Comparison of ENCODE assay signal across 19 cellular contexts in the genomic region with DNA sequence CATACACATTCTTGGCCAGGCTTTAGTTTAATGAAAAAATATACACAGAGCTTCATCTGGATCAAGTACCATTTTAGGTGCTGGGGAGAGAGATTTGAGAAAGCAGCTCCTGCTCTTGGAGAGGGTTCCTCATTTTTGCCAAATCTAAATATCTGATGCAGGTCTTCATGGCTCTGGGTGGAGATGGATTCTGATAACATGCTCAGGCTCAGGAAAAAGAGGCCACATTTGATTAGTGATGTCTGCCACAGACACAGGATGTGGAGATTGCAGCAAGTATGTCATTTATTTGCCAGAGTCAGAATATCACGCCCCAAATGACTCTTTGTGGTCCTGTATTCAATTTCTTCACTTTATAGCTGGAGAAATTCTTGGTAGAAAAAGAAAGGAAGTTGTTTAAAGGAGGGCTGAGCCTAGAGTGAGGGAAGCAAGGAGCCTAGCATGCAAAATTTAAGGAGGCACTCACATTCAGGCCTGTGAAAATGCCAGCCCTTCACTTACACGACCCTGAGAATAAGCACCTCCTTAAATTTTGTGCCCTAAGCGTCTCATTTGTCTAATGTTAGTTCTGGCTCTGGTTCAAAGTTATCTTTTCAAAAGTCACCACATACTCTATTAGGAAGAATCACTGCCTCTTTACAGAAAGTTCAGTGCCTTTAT.
"Had no signal": no experiment of that assay in that cellular context is flagged by ENCODE, and none has a peak within 500 bp of the region (broad histone marks: within the 10 kb centered on the region; RNA-seq: fewer than 3 reads in every experiment).

No MANE protein-coding gene starts in this region.

- H3K4me3 ChIP-seq: cardiac muscle cell, heart left ventricle, mucosa of descending colon, neural progenitor cell, prostate gland, testis, vagina had no signal

- H3K4me1 ChIP-seq: neural progenitor cell, prostate gland, testis, vagina had no signal

- H3K4me3 Mint-ChIP-seq: activated naive CD8-positive, alpha-beta T cell treated with anti-CD3 and anti-CD28 coated beads for 36 hours; neural progenitor cell had no signal

- H3K9me3 Mint-ChIP-seq: activated naive CD8-positive, alpha-beta T cell treated with anti-CD3 and anti-CD28 coated beads for 36 hours; activated T-helper 2 cell treated with anti-CD3 and anti-CD28 coated beads, Interferon-gamma antibody, Interleukin-2, Interleukin-4, amounts not matched to agents 10 μg/mL and 5 μg/mL and 100 μg/mL, durations not matched to agents 14 hours and 24 hours and 36 hours; neural progenitor cell had no signal

- DNase-seq: activated naive CD4-positive, alpha-beta T cell treated with Interleukin-2 at 50 U/mL for 16 hours; activated naive CD8-positive, alpha-beta T cell treated with anti-CD3 and anti-CD28 coated beads for 36 hours; activated T-cell treated with anti-CD3 and anti-CD28 coated beads, Interleukin-2, amount 50 U/mL, for 1 hour; heart left ventricle; islet precursor cell; left colon; mesenchymal stem cell; mucosa of descending colon; stimulated activated CD4-positive, alpha-beta T cell treated with anti-CD3 and anti-CD28 coated beads, Interleukin-4, amount 100 ng/mL, for 1 hour; stimulated activated naive CD4-positive, alpha-beta T cell; T-helper 9 cell; testis; trophoblast cell had no signal

- H3K27me3 Mint-ChIP-seq: activated naive CD8-positive, alpha-beta T cell treated with anti-CD3 and anti-CD28 coated beads for 36 hours had no signal

- H3K36me3 ChIP-seq: cardiac muscle cell, heart left ventricle, neural progenitor cell, prostate gland, vagina had no signal

- H3K9ac ChIP-seq: neural progenitor cell had no signal

- H3K4me2 ChIP-seq: neural progenitor cell had no signal

- H2AFZ ChIP-seq: neural progenitor cell had no signal

- ATAC-seq: heart left ventricle, left colon, mucosa of descending colon had no signal

- H3K4me1 Mint-ChIP-seq: activated naive CD8-positive, alpha-beta T cell treated with anti-CD3 and anti-CD28 coated beads for 36 hours had no signal

- H3K27ac ChIP-seq: cardiac muscle cell, epithelial cell of prostate, heart left ventricle, neural progenitor cell, prostate gland, testis, vagina had no signal

- H3K27me3 ChIP-seq: cardiac muscle cell, heart left ventricle, neural progenitor cell, testis, vagina had no signal

- H3K27ac Mint-ChIP-seq: activated naive CD8-positive, alpha-beta T cell treated with anti-CD3 and anti-CD28 coated beads for 36 hours; activated T-helper 2 cell treated with anti-CD3 and anti-CD28 coated beads, Interferon-gamma antibody, Interleukin-2, Interleukin-4, amounts not matched to agents 10 μg/mL and 5 μg/mL and 100 μg/mL, durations not matched to agents 14 hours and 24 hours and 36 hours; neural progenitor cell had no signal

- H3K9me3 ChIP-seq: heart left ventricle, mucosa of descending colon, prostate gland, testis, vagina had no signal

- H3K36me3 Mint-ChIP-seq: activated naive CD8-positive, alpha-beta T cell treated with anti-CD3 and anti-CD28 coated beads for 36 hours; neural progenitor cell had no signal
